9 cellular contexts compared by ENCODE assay signal in genomic region chr6:89145461-89145961, GRCh38. TPM values are rescaled to one million over a fixed set of nuclear protein-coding genes. Genes with fewer than 3 reads are reported as not detected.
DNase-seq lines count a peak whose midpoint lies in the region; ATAC-seq and TF ChIP-seq lines count a peak whose summit lies in the region.
"Had no signal": no experiment of that assay in that cellular context is flagged by ENCODE, and none has a peak within 500 bp of the region (broad histone marks: within the 10 kb centered on the region; RNA-seq: fewer than 3 reads in every experiment).

No MANE protein-coding gene starts in this region.

- H3K36me3 Mint-ChIP-seq in activated naive CD4-positive, alpha-beta T cell treated with anti-CD3 and anti-CD28 coated beads, Interleukin-2, amount 50 U/mL, for 24 hours, result peaks cover 10% of the 10 kb centered on the region

- H3K27me3 ChIP-seq in right cardiac atrium (ENCODE audit: control insufficient read depth, insufficient read depth), result no peaks in the 10 kb centered on the region
- H3K27me3 ChIP-seq in sigmoid colon, result no peaks in the 10 kb centered on the region

- TF ChIP-seq EP300 in sigmoid colon (IDR thresholded peaks at IDR 0.05), result no peak

- 0% methylated on average over 16 of the region's 16 CpGs for WGBS in right cardiac atrium
- WGBS in sigmoid colon, 2 donors, result 0% methylated on average over 16 of the region's 16 CpGs

- H3K9me3 Mint-ChIP-seq in activated naive CD4-positive, alpha-beta T cell treated with anti-CD3 and anti-CD28 coated beads, Interleukin-2, amount 50 U/mL, for 24 hours, result no peaks in the 10 kb centered on the region

- no peak for TF ChIP-seq POLR2A in sigmoid colon (IDR thresholded peaks at IDR 0.05)

- intact Hi-C loops in right cardiac atrium (cut with DNase I) (no loop called here), sigmoid colon (cut with DNase I) (loop anchor here (5.0 kb wide), 2 partner anchors 108 to 123 kb away; no protein-coding TSS in a partner anchor)

- H3K27ac ChIP-seq in right cardiac atrium (ENCODE audit: low read length) (peak overlapping the region; percentile 21), sigmoid colon (peak overlapping the region; percentile 92 to 95 (median 93))

- H3K4me1 Mint-ChIP-seq in activated naive CD4-positive, alpha-beta T cell treated with anti-CD3 and anti-CD28 coated beads, Interleukin-2, amount 50 U/mL, for 24 hours, result peaks cover 36% of the 10 kb centered on the region

- H3K27me3 Mint-ChIP-seq in activated naive CD4-positive, alpha-beta T cell treated with anti-CD3 and anti-CD28 coated beads, Interleukin-2, amount 50 U/mL, for 24 hours, result no peaks in the 10 kb centered on the region

- H3K27ac Mint-ChIP-seq in activated naive CD4-positive, alpha-beta T cell treated with anti-CD3 and anti-CD28 coated beads, Interleukin-2, amount 50 U/mL, for 24 hours, result peak overlapping the region; percentile 99

- H3K9me3 ChIP-seq in right cardiac atrium (ENCODE audit: control insufficient read depth, low read length), result no peaks in the 10 kb centered on the region
- H3K9me3 ChIP-seq in sigmoid colon, result no peaks in the 10 kb centered on the region

- peak; percentile 32 for DNase-seq in Ammon's horn (ENCODE audit: low spot score)
- DNase-seq in NCI-H2171 treated with DMSO at 0.1 percent for 48 hours (lab: John Stamatoyannopoulos, UW), result peak; percentile 63
- DNase-seq in right cardiac atrium, result no peak
- no peak for DNase-seq in sigmoid colon
- no peak for DNase-seq in medulla oblongata (ENCODE audit: extremely low spot score)

- TF ChIP-seq CTCF in sigmoid colon (IDR thresholded peaks at IDR 0.05), result no peak

- peak; percentile 46 for ATAC-seq in GM18499 (IDR thresholded peaks at IDR 0.05; ENCODE audit: insufficient read depth, unreplicated experiment)
- ATAC-seq in HG02840 (IDR thresholded peaks at IDR 0.05; ENCODE audit: low FRiP score, unreplicated experiment), result peak; percentile 51
- peak; percentile 28 to 38 for ATAC-seq in right cardiac atrium

- H3K36me3 ChIP-seq in sigmoid colon, result no peaks in the 10 kb centered on the region

- no peaks in the 10 kb centered on the region for H3K4me1 ChIP-seq in right cardiac atrium (ENCODE audit: control insufficient read depth, insufficient read depth, low read length)
- H3K4me1 ChIP-seq in sigmoid colon, result peaks cover 0 to 42% (median 35%) of the 10 kb centered on the region in 4 donors

- H3K4me3 ChIP-seq in right cardiac atrium (ENCODE audit: low read length) (peak overlapping the region; percentile 67), sigmoid colon (peak overlapping the region; percentile 75 to 91 (median 82))

- peak overlapping the region; percentile 97 for H3K4me3 Mint-ChIP-seq in activated naive CD4-positive, alpha-beta T cell treated with anti-CD3 and anti-CD28 coated beads, Interleukin-2, amount 50 U/mL, for 24 hours

RNA-seq across cellular contexts. Expression of gene PM20D2, which starts 0.3 kb away (rescaled TPM):
- 10 to 100 TPM; 11.8 to 17.1 (median 13.0) TPM for total RNA-seq in right cardiac atrium
- 4.8 TPM for polyA plus RNA-seq in right cardiac atrium
- 10 to 100 TPM; 20.3 to 48.5 (median 23.9) TPM for total RNA-seq in sigmoid colon
- polyA plus RNA-seq in sigmoid colon, result 10 to 100 TPM in 1 of 3 donors, 1 to 10 TPM in 2; 4.2 to 10.2 (median 8.1) TPM

RNA-seq across cellular contexts. Expression of gene SRSF12, which starts 27.6 kb away (rescaled TPM):
- total RNA-seq in right cardiac atrium, result under 1 TPM in 3 of 4 donors, not detected in 1; 0.18 to 0.75 (median 0.45) TPM
- 0.14 TPM for polyA plus RNA-seq in right cardiac atrium
- 1 to 10 TPM in 3 of 4 donors, under 1 TPM in 1; 0.82 to 3.6 (median 1.1) TPM for total RNA-seq in sigmoid colon
- under 1 TPM in 1 of 3 donors, not detected in 2; 0.36 TPM for polyA plus RNA-seq in sigmoid colon
- total RNA-seq: T-helper 1 cell treated with Interleukin-12 subunit alpha and Interleukin-12 subunit beta and Interleukin-4 antibody, amounts not matched to agents 30 ng/mL and 1 ng/mL, for 36 hours had no signal

Comparison
In these comparisons a context has a peak if more than half of its experiments do, and no peak if none do; other contexts are left out.
1. DNase-seq: peak in Ammon's horn (single experiment) and NCI-H2171 treated with DMSO at 0.1 percent for 48 hours (single experiment); none in right cardiac atrium (0 of 3), sigmoid colon (single experiment) and medulla oblongata (single experiment).
2. Peak in every context shown above with its lines, with median percentiles within 50 percentile points of each other: ATAC-seq.